Comparison of ENCODE assay signal across 8 cellular contexts in the genomic region with DNA sequence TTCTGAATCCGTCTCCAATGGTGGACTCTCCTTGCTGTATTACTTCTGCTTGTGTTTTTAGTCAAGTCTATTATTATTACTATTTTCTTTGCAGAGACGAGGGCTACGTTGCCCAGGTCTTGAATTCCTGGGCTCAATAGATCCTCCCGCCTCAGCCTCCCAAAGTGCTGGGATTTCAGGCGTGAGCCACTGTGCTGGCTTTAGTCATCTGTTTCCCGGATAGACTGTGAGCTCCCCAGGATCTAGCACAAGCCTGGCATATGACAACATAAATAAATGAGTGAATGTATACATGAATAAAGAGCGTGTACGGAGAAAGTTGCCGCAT. TPM values are rescaled to one million over a fixed set of nuclear protein-coding genes. Genes with fewer than 3 reads are reported as not detected.
DNase-seq lines count a peak whose midpoint lies in the region; ATAC-seq lines count a peak whose summit lies in the region.

No MANE protein-coding gene starts in this region.

- H3K27me3 Mint-ChIP-seq in naive B cell, result no peaks in the 10 kb centered on the region

- peak overlapping the region; percentile 93 to 99 (median 97) for H3K27ac Mint-ChIP-seq in naive B cell

- H3K9me3 ChIP-seq in ES-I3 (ENCODE audit: control insufficient read depth, insufficient read depth, low read length), result no peaks in the 10 kb centered on the region

- peak overlapping the region; percentile 99 to 100 (median 100) for H3K4me3 Mint-ChIP-seq in naive B cell

- H3K4me1 ChIP-seq in ES-I3 (ENCODE audit: insufficient read depth, low read length), result peaks cover 7% of the 10 kb centered on the region

- H3K9ac ChIP-seq in ES-I3 (ENCODE audit: low read depth, low read length), result peak overlapping the region; percentile 88

- peak; percentile 5 for DNase-seq in cerebellar cortex (ENCODE audit: low spot score)
- DNase-seq in naive B cell, result no peak
- no peak for DNase-seq in stimulated activated CD4-positive, alpha-beta T cell treated with anti-CD3 and anti-CD28 coated beads, Interleukin-2, amount 100 ng/mL, for 48 hours
- DNase-seq in mesenteric fat pad (ENCODE audit: low spot score), result no peak
- no peak for DNase-seq in Ammon's horn (ENCODE audit: low spot score)

- H3K36me3 ChIP-seq in ES-I3 (ENCODE audit: insufficient read depth, low read length), result no peaks in the 10 kb centered on the region

- ATAC-seq in HG03439 (IDR thresholded peaks at IDR 0.05; ENCODE audit: unreplicated experiment), result peak; percentile 23
- ATAC-seq in naive B cell (ENCODE audit: low read depth in 2 of 2), result no peak
- no peak for ATAC-seq in HG03469 (IDR thresholded peaks at IDR 0.05; ENCODE audit: unreplicated experiment)

- peaks cover 31 to 40% (median 36%) of the 10 kb centered on the region in 3 donors for H3K4me1 Mint-ChIP-seq in naive B cell

- H3K9me3 Mint-ChIP-seq in naive B cell, result no peaks in the 10 kb centered on the region

- H3K36me3 Mint-ChIP-seq in naive B cell, result no peaks in the 10 kb centered on the region

RNA-seq across cellular contexts. Expression of gene DDX46, which starts 0.4 kb away (rescaled TPM):
- 10 to 100 TPM; 17.7 to 24.7 (median 18.9) TPM for polyA plus RNA-seq in naive B cell (ENCODE audit: low read depth in 6 of 6)
- 41.4 TPM for total RNA-seq in mesenteric fat pad

RNA-seq across cellular contexts. Expression of gene CAMLG, which starts 19.8 kb away (rescaled TPM):
- polyA plus RNA-seq in naive B cell (ENCODE audit: low read depth in 6 of 6), result 10 to 100 TPM; 35.1 to 39.1 (median 37.2) TPM
- 30.1 TPM for total RNA-seq in mesenteric fat pad
